Comparison of ENCODE assay signal across 8 cellular contexts in the genomic region with DNA sequence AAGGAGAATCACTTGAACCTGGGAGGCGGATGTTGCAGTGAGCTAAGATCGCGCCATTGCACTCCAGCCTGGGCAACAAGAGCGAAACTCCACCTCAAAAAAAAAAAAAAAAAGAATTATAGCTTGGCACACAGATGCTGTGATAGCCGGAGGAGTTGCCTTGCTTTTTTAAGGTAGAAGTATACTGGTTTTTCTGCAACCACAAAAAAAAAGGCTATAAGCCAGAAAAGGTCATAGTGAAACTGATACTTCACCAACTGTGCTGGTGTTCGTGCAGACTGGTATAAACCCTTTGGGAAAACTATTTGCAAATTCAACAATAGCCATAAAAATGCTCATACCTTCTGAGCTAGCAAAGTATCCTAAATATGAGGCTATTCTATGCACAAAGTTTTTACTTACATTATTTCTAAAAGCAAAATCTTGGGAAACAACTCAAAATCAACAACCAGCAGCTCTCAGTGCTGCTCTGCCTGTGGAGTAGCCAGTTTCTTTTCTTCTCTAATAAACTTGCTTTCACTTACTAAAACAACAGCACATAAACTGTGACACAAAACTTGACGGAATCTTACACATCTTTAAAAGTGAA. TPM values are rescaled to one million over a fixed set of nuclear protein-coding genes. Genes with fewer than 3 reads are reported as not detected.
DNase-seq lines count a peak whose midpoint lies in the region; ATAC-seq and TF ChIP-seq lines count a peak whose summit lies in the region.

No MANE protein-coding gene starts in this region.

- H3K27ac ChIP-seq in HEK293 (ENCODE audit: extremely low read depth, low read depth, low read length) (no peak overlapping the region), OCI-LY3 (ENCODE audit: low read length) (peak overlapping the region; percentile 69), foreskin keratinocyte (no peak overlapping the region)

- POLR2A ChIA-PET in HEK293 (lab: Yijun Ruan, JAX): no interaction called here

- peak overlapping the region in 7 of 8 donors; percentile 25 to 63 (median 58) for H3K4me3 Mint-ChIP-seq in naive B cell

- peak; percentile 70 for ATAC-seq in GM18511 (IDR thresholded peaks at IDR 0.05; ENCODE audit: unreplicated experiment)
- peak; percentile 52 to 54 for ATAC-seq in naive B cell (ENCODE audit: low read depth in 2 of 2)
- ATAC-seq in foreskin keratinocyte: no peak
- ATAC-seq in HG03342 (IDR thresholded peaks at IDR 0.05; ENCODE audit: unreplicated experiment): no peak

- peak overlapping the region; percentile 72 for H3K4me2 ChIP-seq in OCI-LY3 (ENCODE audit: low read length)

- CTCF ChIA-PET in HEK293 (lab: Yijun Ruan, JAX): interaction anchor here (0.6 to 0.7 kb wide), 2 partner anchors 38 to 310 kb away, joined by 3 to 5 read pairs; no protein-coding TSS in a partner anchor

- H2AFZ ChIP-seq in OCI-LY3 (ENCODE audit: low read depth, low read length): no peak overlapping the region

- H3K36me3 ChIP-seq in HEK293 (ENCODE audit: control insufficient read depth in 2 of 2, insufficient read depth in 1 of 2, low read length in 2 of 2): no peaks in the 10 kb centered on the region
- peaks cover 12% of the 10 kb centered on the region for H3K36me3 ChIP-seq in OCI-LY3 (replicated peaks; ENCODE audit: low read depth, low read length)

- TF ChIP-seq CTCF in HEK293 (tag by site-specific recombination; IDR thresholded peaks at IDR 0.05) (no peak), OCI-LY3 (IDR thresholded peaks at IDR 0.05; ENCODE audit: low read depth, low read length) (no peak), foreskin keratinocyte (conservative IDR thresholded peaks at IDR 0.05) (no peak)

- H3K4me1 ChIP-seq in HEK293 (ENCODE audit: control insufficient read depth, insufficient read depth, low read length) (peaks cover 12% of the 10 kb centered on the region), OCI-LY3 (ENCODE audit: low read length) (peaks cover 75% of the 10 kb centered on the region), foreskin keratinocyte (peaks cover 1% of the 10 kb centered on the region)

- H3K27me3 ChIP-seq in OCI-LY3 (ENCODE audit: low read depth, low read length) (no peaks in the 10 kb centered on the region), foreskin keratinocyte (no peaks in the 10 kb centered on the region)

- H3K4me3 ChIP-seq in HEK293 (ENCODE audit: low read depth, low read length): no peak overlapping the region
- peak overlapping the region; percentile 65 for H3K4me3 ChIP-seq in OCI-LY3 (ENCODE audit: low read length)

- peak overlapping the region in 1 of 6 donors; percentile 58 for H3K27ac Mint-ChIP-seq in naive B cell

- peak overlapping the region; percentile 58 for H3K9ac ChIP-seq in OCI-LY3 (ENCODE audit: low read length)

- H3K36me3 Mint-ChIP-seq in naive B cell: no peaks in the 10 kb centered on the region

- peaks cover 30 to 46% (median 30%) of the 10 kb centered on the region in 3 donors for H3K4me1 Mint-ChIP-seq in naive B cell

- H3K79me2 ChIP-seq in OCI-LY3 (ENCODE audit: low read length): peaks cover 99% of the 10 kb centered on the region

- no peaks in the 10 kb centered on the region for H3K9me3 ChIP-seq in HEK293 (ENCODE audit: control insufficient read depth, insufficient read depth, low read depth, low read length)
- no peaks in the 10 kb centered on the region for H3K9me3 ChIP-seq in OCI-LY3 (ENCODE audit: insufficient read depth, low read length)

- H3K27me3 Mint-ChIP-seq in naive B cell: no peaks in the 10 kb centered on the region

- no peak for DNase-seq in naive B cell
- no peak for DNase-seq in foreskin keratinocyte
- no peak for DNase-seq in NCI-H748 treated with DMSO at 0.1 percent for 48 hours (lab: John Stamatoyannopoulos, UW)
- DNase-seq in NOMO-1 treated with dmso at 0.1 percent for 144 hours (lab: John Stamatoyannopoulos, UW; ENCODE audit: unreplicated experiment): no peak

- peaks cover 86% of the 10 kb centered on the region for H4K20me1 ChIP-seq in OCI-LY3 (ENCODE audit: insufficient read depth, low read length)

- no peaks in the 10 kb centered on the region for H3K9me3 Mint-ChIP-seq in naive B cell

TF ChIP-seq in HEK293, 187 proteins besides CTCF, POLR2A, EP300 and RAD21 (continues in another document):
- TF ChIP-seq, protein P1, sequence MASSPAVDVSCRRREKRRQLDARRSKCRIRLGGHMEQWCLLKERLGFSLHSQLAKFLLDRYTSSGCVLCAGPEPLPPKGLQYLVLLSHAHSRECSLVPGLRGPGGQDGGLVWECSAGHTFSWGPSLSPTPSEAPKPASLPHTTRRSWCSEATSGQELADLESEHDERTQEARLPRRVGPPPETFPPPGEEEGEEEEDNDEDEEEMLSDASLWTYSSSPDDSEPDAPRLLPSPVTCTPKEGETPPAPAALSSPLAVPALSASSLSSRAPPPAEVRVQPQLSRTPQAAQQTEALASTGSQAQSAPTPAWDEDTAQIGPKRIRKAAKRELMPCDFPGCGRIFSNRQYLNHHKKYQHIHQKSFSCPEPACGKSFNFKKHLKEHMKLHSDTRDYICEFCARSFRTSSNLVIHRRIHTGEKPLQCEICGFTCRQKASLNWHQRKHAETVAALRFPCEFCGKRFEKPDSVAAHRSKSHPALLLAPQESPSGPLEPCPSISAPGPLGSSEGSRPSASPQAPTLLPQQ (tag by site-specific recombination; IDR thresholded peaks at IDR 0.05): no peak
- no peak for TF ChIP-seq ZNF623 (tag by site-specific recombination; IDR thresholded peaks at IDR 0.05)
- TF ChIP-seq ZNF549 (tag by site-specific recombination; IDR thresholded peaks at IDR 0.05): no peak
- no peak for TF ChIP-seq ZNF335 (tag by site-specific recombination; conservative IDR thresholded peaks at IDR 0.05)
- peak; percentile 91 for TF ChIP-seq ZNF214 (tag by site-specific recombination; IDR thresholded peaks at IDR 0.05; ENCODE audit: borderline replicate concordance)
- TF ChIP-seq, protein P2, sequence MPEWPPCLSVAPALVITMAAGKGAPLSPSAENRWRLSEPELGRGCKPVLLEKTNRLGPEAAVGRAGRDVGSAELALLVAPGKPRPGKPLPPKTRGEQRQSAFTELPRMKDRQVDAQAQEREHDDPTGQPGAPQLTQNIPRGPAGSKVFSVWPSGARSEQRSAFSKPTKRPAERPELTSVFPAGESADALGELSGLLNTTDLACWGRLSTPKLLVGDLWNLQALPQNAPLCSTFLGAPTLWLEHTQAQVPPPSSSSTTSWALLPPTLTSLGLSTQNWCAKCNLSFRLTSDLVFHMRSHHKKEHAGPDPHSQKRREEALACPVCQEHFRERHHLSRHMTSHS (tag by site-specific recombination; IDR thresholded peaks at IDR 0.05): no peak
- no peak for TF ChIP-seq SP7 (tag by site-specific recombination; IDR thresholded peaks at IDR 0.05)
- TF ChIP-seq ZNF248 (tag by site-specific recombination; IDR thresholded peaks at IDR 0.05): no peak
- peak; percentile 40; the same call in 1 of the 2 replicates for TF ChIP-seq PRDM1 (tag by site-specific recombination; IDR thresholded peaks at IDR 0.05)
- no peak for TF ChIP-seq ZNF610 (tag by site-specific recombination; IDR thresholded peaks at IDR 0.05; ENCODE audit: borderline replicate concordance)
- TF ChIP-seq, protein P3, sequence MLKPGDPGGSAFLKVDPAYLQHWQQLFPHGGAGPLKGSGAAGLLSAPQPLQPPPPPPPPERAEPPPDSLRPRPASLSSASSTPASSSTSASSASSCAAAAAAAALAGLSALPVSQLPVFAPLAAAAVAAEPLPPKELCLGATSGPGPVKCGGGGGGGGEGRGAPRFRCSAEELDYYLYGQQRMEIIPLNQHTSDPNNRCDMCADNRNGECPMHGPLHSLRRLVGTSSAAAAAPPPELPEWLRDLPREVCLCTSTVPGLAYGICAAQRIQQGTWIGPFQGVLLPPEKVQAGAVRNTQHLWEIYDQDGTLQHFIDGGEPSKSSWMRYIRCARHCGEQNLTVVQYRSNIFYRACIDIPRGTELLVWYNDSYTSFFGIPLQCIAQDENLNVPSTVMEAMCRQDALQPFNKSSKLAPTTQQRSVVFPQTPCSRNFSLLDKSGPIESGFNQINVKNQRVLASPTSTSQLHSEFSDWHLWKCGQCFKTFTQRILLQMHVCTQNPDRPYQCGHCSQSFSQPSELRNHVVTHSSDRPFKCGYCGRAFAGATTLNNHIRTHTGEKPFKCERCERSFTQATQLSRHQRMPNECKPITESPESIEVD (tag by site-specific recombination; IDR thresholded peaks at IDR 0.05): 0 out of 2 replicates have a peak, but pooled peaks have one; percentile 49
- TF ChIP-seq OVOL3 (tag by site-specific recombination; IDR thresholded peaks at IDR 0.05): no peak
- no peak for TF ChIP-seq ZNF600 (tag by site-specific recombination; IDR thresholded peaks at IDR 0.05)
- TF ChIP-seq FEZF1 (tag by site-specific recombination; IDR thresholded peaks at IDR 0.05): peak; percentile 51
- peak; percentile 18; the same call in 1 of the 2 replicates for TF ChIP-seq PRDM10 (tag by site-specific recombination; IDR thresholded peaks at IDR 0.05)
- TF ChIP-seq ZNF350 (tag by site-specific recombination; IDR thresholded peaks at IDR 0.05): no peak

RNA-seq across cellular contexts. Expression of gene B4GALT5, which starts 44.0 kb away (rescaled TPM):
- under 1 TPM in 5 of 6 donors, not detected in 1; 0.60 to 0.87 (median 0.71) TPM for polyA plus RNA-seq in naive B cell (ENCODE audit: low read depth in 6 of 6)
- 24.5 and 25.0 TPM in 2 replicates for total RNA-seq in foreskin keratinocyte
- 8.5 and 10.6 TPM in 2 replicates for polyA plus RNA-seq in foreskin keratinocyte

Comparison
In these comparisons a context has a peak if more than half of its experiments do, and no peak if none do; other contexts are left out.
1. ATAC-seq: peak in GM18511 (single experiment) and naive B cell (2 of 2); none in foreskin keratinocyte (single experiment) and HG03342 (single experiment).